In genomic region chr11:119647254-119647653, GRCh38 we compare ENCODE assay signal across 2 cellular contexts.
A peak's percentile ranks its signal among the peaks of the same experiment; 100 is the strongest.
TF ChIP-seq lines count a peak whose summit lies in the region.

No MANE protein-coding gene starts in this region.

TF ChIP-seq in IMR-90, 13 proteins besides CTCF, POLR2A, EP300 and RAD21:
- TF ChIP-seq FOS (IDR thresholded peaks at IDR 0.05; ENCODE audit: low read depth, low read length) (no peak), RCOR1 (IDR thresholded peaks at IDR 0.05; ENCODE audit: insufficient replicate concordance, low read length) (no peak), MXI1 (IDR thresholded peaks at IDR 0.05; ENCODE audit: borderline replicate concordance, low read depth, low read length) (no peak), CHD1 (IDR thresholded peaks at IDR 0.05; ENCODE audit: low read depth, low read length) (no peak), ELK1 (IDR thresholded peaks at IDR 0.05; ENCODE audit: borderline replicate concordance, low read depth, low read length) (no peak), BHLHE40 (IDR thresholded peaks at IDR 0.05; ENCODE audit: low read depth, low read length) (no peak), MAZ (IDR thresholded peaks at IDR 0.05; ENCODE audit: borderline replicate concordance, low read depth, low read length) (no peak), USF2 (IDR thresholded peaks at IDR 0.05; ENCODE audit: low read depth, low read length) (no peak), NFE2L2 (IDR thresholded peaks at IDR 0.05; ENCODE audit: low read depth, low read length) (no peak), MAFK (IDR thresholded peaks at IDR 0.05; ENCODE audit: low read depth, low read length) (no peak), CEBPB (IDR thresholded peaks at IDR 0.05; ENCODE audit: low read depth, low read length) (no peak), RFX5 (IDR thresholded peaks at IDR 0.05; ENCODE audit: low read depth, low read length) (no peak), SMC3 (IDR thresholded peaks at IDR 0.05; ENCODE audit: low read depth, low read length) (no peak)

TF ChIP-seq in H1, 55 proteins besides CTCF, POLR2A, EP300 and RAD21:
- TF ChIP-seq RXRA (IDR thresholded peaks at IDR 0.05; ENCODE audit: insufficient read depth, low read depth, low read length) (no peak), TEAD4 (IDR thresholded peaks at IDR 0.05; ENCODE audit: low read depth, low read length) (peak; percentile 85), CHD2 (IDR thresholded peaks at IDR 0.05; ENCODE audit: low read length) (no peak), TAF1 (IDR thresholded peaks at IDR 0.05; ENCODE audit: low read depth, low read length) (no peak), CHD1 (IDR thresholded peaks at IDR 0.05; ENCODE audit: low read depth, low read length) (no peak), RBBP5 (IDR thresholded peaks at IDR 0.05; ENCODE audit: borderline replicate concordance, low read depth, low read length) (no peak), SUZ12 (IDR thresholded peaks at IDR 0.05; ENCODE audit: low read length) (no peak), BRCA1 (IDR thresholded peaks at IDR 0.05; ENCODE audit: low read depth, low read length) (no peak)
